ENCODE assay signal across 20 cellular contexts in genomic region chr2:220154243-220154642, GRCh38.
DNase-seq lines count a peak whose midpoint lies in the region; ATAC-seq and TF ChIP-seq lines count a peak whose summit lies in the region.
"Had no signal": no experiment of that assay in that cellular context is flagged by ENCODE, and none has a peak within 500 bp of the region (broad histone marks: within the 10 kb centered on the region; RNA-seq: fewer than 3 reads in every experiment).

No MANE protein-coding gene starts in this region.

- no peaks in the 10 kb centered on the region for H3K27me3 ChIP-seq in osteoblast (ENCODE audit: insufficient read depth, low read length)
- H3K27me3 ChIP-seq: neutrophil, transverse colon had no signal

- H2AFZ ChIP-seq in osteoblast (ENCODE audit: low read length) = no peak overlapping the region
- H2AFZ ChIP-seq: GM23248 had no signal

- intact Hi-C loops in Right ventricle myocardium superior (cut with DNase I) = no loop called here

- no peak for ATAC-seq in Right ventricle myocardium superior (ENCODE audit: poor library complexity)

- TF ChIP-seq CTCF in NB4 (IDR thresholded peaks at IDR 0.05; ENCODE audit: low read depth, low read length) (peak; percentile 8), epithelial cell of esophagus (IDR thresholded peaks at IDR 0.05; ENCODE audit: insufficient read depth, low read depth, low read length, missing control alignments) (peak; percentile 17), osteoblast (IDR thresholded peaks at IDR 0.05; ENCODE audit: extremely low read depth, low read depth, low read length) (peak; percentile 36)

- no peak overlapping the region for H3K27ac ChIP-seq in osteoblast (ENCODE audit: low read depth, low read length)
- H3K27ac ChIP-seq: GM23248, neutrophil, transverse colon had no signal

- no peaks in the 10 kb centered on the region for H3K9me3 ChIP-seq in osteoblast (ENCODE audit: low read depth, low read length)
- H3K9me3 ChIP-seq: neutrophil, transverse colon had no signal

- peak; percentile 3 for DNase-seq in DMS153 (lab: John Stamatoyannopoulos, UW)
- no peak for DNase-seq in DMS153 treated with DMSO at 0.1 percent for 48 hours (lab: John Stamatoyannopoulos, UW; ENCODE audit: unreplicated experiment)
- no peak for DNase-seq in NB4 (ENCODE audit: low read depth)
- DNase-seq in epithelial cell of esophagus (ENCODE audit: low read depth) = no peak
- no peak for DNase-seq in osteoblast (ENCODE audit: insufficient read length, low spot score, missing footprints)
- DNase-seq in T-helper 9 cell = no peak
- no peak for DNase-seq in SHP77 treated with DMSO at 0.1 percent for 48 hours (lab: John Stamatoyannopoulos, UW)
- no peak for DNase-seq in Right ventricle myocardium superior
- DNase-seq: activated CD4-positive, alpha-beta T cell treated with anti-CD3 and anti-CD28 coated beads for 48 hours; activated CD8-positive, alpha-beta memory T cell treated with anti-CD3 and anti-CD28 coated beads, Interleukin-2, amount 50 U/mL, for 4 hours; activated effector memory CD4-positive, alpha-beta T cell treated with Interleukin-2 at 50 U/mL for 16 hours; CD4-positive, alpha-beta T cell; effector memory CD4-positive, alpha-beta T cell; GM23248; islet precursor cell; NCI-H2081; NCI-H748 treated with DMSO at 0.1 percent for 48 hours; retina; transverse colon had no signal

- H3K4me3 ChIP-seq in NB4 (ENCODE audit: low read depth, low read length) (no peak overlapping the region), epithelial cell of esophagus (ENCODE audit: low read length) (no peak overlapping the region), osteoblast (ENCODE audit: insufficient read depth, low read length) (no peak overlapping the region)
- H3K4me3 ChIP-seq: GM23248, transverse colon had no signal

- no peaks in the 10 kb centered on the region for H4K20me1 ChIP-seq in osteoblast (ENCODE audit: insufficient read depth, low read length)

- H3K4me2 ChIP-seq in osteoblast (ENCODE audit: insufficient read depth, low read length) = no peak overlapping the region

- no peak for TF ChIP-seq POLR2A in NB4 (IDR thresholded peaks at IDR 0.05; ENCODE audit: extremely low read depth, insufficient read length)

- no peaks in the 10 kb centered on the region for H3K79me2 ChIP-seq in osteoblast (ENCODE audit: insufficient read depth, low read length)

- no peaks in the 10 kb centered on the region for H3K4me1 ChIP-seq in osteoblast (ENCODE audit: insufficient read depth, low read length)

- no peaks in the 10 kb centered on the region for H3K36me3 ChIP-seq in osteoblast (ENCODE audit: insufficient read depth, low read length)
- H3K36me3 ChIP-seq: neutrophil, transverse colon had no signal
